Comparison of ENCODE assay signal across 8 cellular contexts in the genomic region with DNA sequence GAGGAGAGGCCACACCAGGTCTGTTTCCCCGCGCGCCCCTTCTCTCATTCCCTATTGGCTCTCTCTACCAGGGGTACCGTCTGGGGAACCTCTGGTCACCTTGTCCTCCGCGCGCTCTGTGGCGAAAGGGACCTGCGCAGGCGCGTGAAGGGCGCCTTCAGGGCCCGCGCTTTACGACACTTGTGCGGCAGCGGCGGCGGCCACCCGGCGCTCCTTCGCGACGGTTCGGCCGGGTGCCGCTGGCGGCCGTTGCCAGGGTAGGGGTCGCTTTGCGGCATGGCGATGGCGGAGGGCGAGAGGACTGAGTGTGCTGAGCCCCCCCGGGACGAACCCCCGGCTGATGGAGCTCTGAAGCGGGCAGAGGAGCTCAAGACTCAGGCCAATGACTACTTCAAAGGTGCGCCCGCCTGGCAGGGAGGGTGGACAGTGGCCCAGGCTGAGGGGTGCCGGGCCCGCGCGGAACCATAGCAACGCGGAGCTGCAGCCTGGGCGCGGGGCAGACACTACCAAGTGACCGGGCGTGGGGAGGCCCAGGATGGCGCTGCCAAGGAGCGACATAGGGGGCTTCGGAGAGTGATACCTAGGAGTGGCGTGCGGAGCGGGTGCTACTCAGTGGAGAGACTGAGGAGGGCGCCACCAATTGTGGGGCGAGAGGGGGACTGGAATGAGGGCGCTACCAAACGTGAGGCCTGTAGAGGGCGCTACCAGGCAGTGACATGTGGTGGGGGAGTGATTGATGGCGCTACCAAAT. TPM values are rescaled to one million over a fixed set of nuclear protein-coding genes. Genes with fewer than 3 reads are reported as not detected.
DNase-seq lines count a peak whose midpoint lies in the region; ATAC-seq and TF ChIP-seq lines count a peak whose summit lies in the region.

A gene with protein sequence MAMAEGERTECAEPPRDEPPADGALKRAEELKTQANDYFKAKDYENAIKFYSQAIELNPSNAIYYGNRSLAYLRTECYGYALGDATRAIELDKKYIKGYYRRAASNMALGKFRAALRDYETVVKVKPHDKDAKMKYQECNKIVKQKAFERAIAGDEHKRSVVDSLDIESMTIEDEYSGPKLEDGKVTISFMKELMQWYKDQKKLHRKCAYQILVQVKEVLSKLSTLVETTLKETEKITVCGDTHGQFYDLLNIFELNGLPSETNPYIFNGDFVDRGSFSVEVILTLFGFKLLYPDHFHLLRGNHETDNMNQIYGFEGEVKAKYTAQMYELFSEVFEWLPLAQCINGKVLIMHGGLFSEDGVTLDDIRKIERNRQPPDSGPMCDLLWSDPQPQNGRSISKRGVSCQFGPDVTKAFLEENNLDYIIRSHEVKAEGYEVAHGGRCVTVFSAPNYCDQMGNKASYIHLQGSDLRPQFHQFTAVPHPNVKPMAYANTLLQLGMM (plus strand): TSS at position 267 of the 751 bp plus-strand sequence. CDS start 10 bp downstream, at position 277.

- peak; percentile 94 to 97 for DNase-seq in NCI-H187 (lab: John Stamatoyannopoulos, UW)
- peak in 57 of 58 donors; percentile 48 to 92 (median 81) for DNase-seq in anterior cingulate cortex (lab: John Stamatoyannopoulos, UW)
- peak; percentile 95 to 98 (median 98) for DNase-seq in right cardiac atrium
- peak; percentile 87 for DNase-seq in putamen (ENCODE audit: low spot score)
- DNase-seq in uterus, result peak; percentile 87 to 92

- H3K4me1 ChIP-seq in right cardiac atrium (ENCODE audit: control insufficient read depth, insufficient read depth, low read length) (peaks cover 29% of the 10 kb centered on the region), uterus (peaks cover 0 to 41% of the 10 kb centered on the region in 2 donors)

- intact Hi-C loops in T-helper 2 cell treated with Interferon-gamma antibody and Interleukin-4, amounts not matched to agents 100 ng/mL and 5 ng/mL, for 36 hours (cut with micrococcal nuclease), result loop anchor here (2.0 to 5.0 kb wide), 2 partner anchors 48 to 140 kb away; no protein-coding TSS in a partner anchor
- intact Hi-C loops in right cardiac atrium (cut with DNase I) (no loop called here), uterus (cut with DNase I; ENCODE audit: low total_unique reads) (no loop called here)

- peak within 1 kb of the TSS; percentile 98 for H3K4me3 ChIP-seq in GM12875 (ENCODE audit: low read depth, low read length)
- H3K4me3 ChIP-seq in right cardiac atrium (ENCODE audit: low read length), result peak within 1 kb of the TSS; percentile 59
- H3K4me3 ChIP-seq in uterus, result peak within 1 kb of the TSS; percentile 75 to 83

- no peaks in the 10 kb centered on the region for H3K9me3 ChIP-seq in right cardiac atrium (ENCODE audit: control insufficient read depth, low read length)
- H3K9me3 ChIP-seq in uterus, result no peaks in the 10 kb centered on the region

- TF ChIP-seq POLR2A in uterus (IDR thresholded peaks at IDR 0.05), result peak; percentile 35 to 79

- peak; percentile 38 for ATAC-seq in HG02870 (IDR thresholded peaks at IDR 0.05; ENCODE audit: unreplicated experiment)
- peak; percentile 82 to 85 for ATAC-seq in right cardiac atrium

- under 1% methylated on average over 62 of the region's 62 CpGs for WGBS in right cardiac atrium

- peak within 1 kb of the TSS; percentile 82 for H3K27ac ChIP-seq in right cardiac atrium (ENCODE audit: low read length)
- peak within 1 kb of the TSS; percentile 66 to 75 for H3K27ac ChIP-seq in uterus

- H3K36me3 ChIP-seq in uterus, result no peaks in the 10 kb centered on the region

- H3K27me3 ChIP-seq in right cardiac atrium (ENCODE audit: control insufficient read depth, insufficient read depth) (no peaks in the 10 kb centered on the region), uterus (no peaks in the 10 kb centered on the region)

- TF ChIP-seq CTCF in GM12875 (IDR thresholded peaks at IDR 0.05; ENCODE audit: borderline replicate concordance, insufficient read depth, low read depth, low read length), result peak; percentile 98
- TF ChIP-seq CTCF in uterus (IDR thresholded peaks at IDR 0.05), result peak; percentile 28 to 60 (median 56)

RNA-seq across cellular contexts. Expression of the gene that starts here (rescaled TPM):
- 109 and 112 TPM in 2 replicates for total RNA-seq in T-helper 2 cell treated with Interferon-gamma antibody and Interleukin-4, amounts not matched to agents 100 ng/mL and 5 ng/mL, for 36 hours
- total RNA-seq in right cardiac atrium, result 10 to 100 TPM; 62.4 to 74.1 (median 64.7) TPM
- 62.7 TPM for polyA plus RNA-seq in right cardiac atrium
- 10 to 100 TPM; 26.1 to 92.3 (median 62.5) TPM for total RNA-seq in uterus

Comparison
In these comparisons a context has a peak if more than half of its experiments do, and no peak if none do; other contexts are left out.
1. Peak in every context shown above with its lines: DNase-seq, ATAC-seq, H3K4me3 ChIP-seq and H3K27ac ChIP-seq.